Comparison of ENCODE assay signal across 32 cellular contexts in genomic region chr16:22928882-22929281, GRCh38.
"Had no signal": no experiment of that assay in that cellular context is flagged by ENCODE, and none has a peak within 500 bp of the region (broad histone marks: within the 10 kb centered on the region; RNA-seq: fewer than 3 reads in every experiment).

No MANE protein-coding gene starts in this region.

- DNase-seq: activated effector memory CD4-positive, alpha-beta T cell treated with anti-CD3 and anti-CD28 coated beads, Interleukin-2, amount 50 U/mL, for 16 hours; activated effector memory CD4-positive, alpha-beta T cell treated with Interleukin-2 at 50 U/mL for 16 hours; activated gamma-delta T cell; activated gamma-delta T cell treated with Interleukin-2 at 50 U/mL for 16 hours; activated naive CD4-positive, alpha-beta T cell; activated naive CD4-positive, alpha-beta T cell treated with anti-CD3 and anti-CD28 coated beads for 36 hours; activated naive CD4-positive, alpha-beta T cell treated with anti-CD3 and anti-CD28 coated beads, Interleukin-2, amount 10 ng/mL, durations not matched to agents 7 days and 5 days; activated naive CD4-positive, alpha-beta T cell treated with anti-CD3 and anti-CD28 coated beads, Interleukin-2, amount 50 U/mL, for 16 hours; activated naive CD4-positive, alpha-beta T cell treated with Interleukin-2 at 50 U/mL for 16 hours; activated naive CD8-positive, alpha-beta T cell treated with anti-CD3 and anti-CD28 coated beads for 36 hours; activated naive CD8-positive, alpha-beta T cell treated with anti-CD3 and anti-CD28 coated beads, Interleukin-2, amount 10 ng/mL, durations not matched to agents 7 days and 5 days; activated naive CD8-positive, alpha-beta T cell treated with anti-CD3 and anti-CD28 coated beads, Interleukin-2, amount 50 U/mL, for 24 hours; activated T-cell treated with anti-CD3 and anti-CD28 coated beads, Interleukin-2, amount 50 U/mL, for 1 hour; activated T-cell treated with anti-CD3 and anti-CD28 coated beads, Interleukin-2, amount 50 U/mL, for 24 hours; activated T-cell treated with anti-CD3 and anti-CD28 coated beads, Interleukin-2, amount 50 U/mL, for 4 hours; activated T-cell treated with anti-CD3 and anti-CD28 coated beads, Interleukin-2, amount 50 U/mL, for 48 hours; activated T-cell treated with anti-CD3 and anti-CD28 coated beads, Interleukin-2, amount 50 U/mL, for 72 hours; adrenal gland; amniotic stem cell; amygdala; anterior cingulate cortex; aorta; body of pancreas; brain microvascular endothelial cell; caudate nucleus; central memory CD4-positive, alpha-beta T cell; cerebellar nuclear complex had no signal

- ATAC-seq: activated naive CD4-positive, alpha-beta T cell treated with anti-CD3 and anti-CD28 coated beads, Interleukin-2, amount 50 U/mL, for 72 hours; activated naive CD8-positive, alpha-beta T cell treated with anti-CD3 and anti-CD28 coated beads, Interleukin-2, amount 50 U/mL, for 24 hours; activated T-cell treated with anti-CD3 and anti-CD28 coated beads, Interleukin-2, amount 50 U/mL, for 4 hours; activated T-cell treated with anti-CD3 and anti-CD28 coated beads, Interleukin-2, amount 50 U/mL, for 72 hours; activated T-helper 17 cell treated with anti-CD3 and anti-CD28 coated beads, Interleukin-2, amount 50 U/mL, for 72 hours; body of pancreas had no signal

- H3K27me3 ChIP-seq: ascending aorta, body of pancreas, brain microvascular endothelial cell had no signal

- H3K9me3 ChIP-seq: adrenal gland, ascending aorta, body of pancreas, breast epithelium had no signal

- H3K36me3 ChIP-seq: adrenal gland, ascending aorta, brain microvascular endothelial cell, breast epithelium, cardiac muscle cell had no signal

- H3K4me3 ChIP-seq: adrenal gland, ascending aorta, body of pancreas, breast epithelium, cardiac muscle cell had no signal

- H3K4me1 ChIP-seq: adrenal gland, ascending aorta, body of pancreas, breast epithelium had no signal

- H3K27ac ChIP-seq: adrenal gland, ascending aorta, body of pancreas, brain microvascular endothelial cell, breast epithelium, cardiac muscle cell had no signal
